ENCODE assay signal across 9 cellular contexts in the genomic region with DNA sequence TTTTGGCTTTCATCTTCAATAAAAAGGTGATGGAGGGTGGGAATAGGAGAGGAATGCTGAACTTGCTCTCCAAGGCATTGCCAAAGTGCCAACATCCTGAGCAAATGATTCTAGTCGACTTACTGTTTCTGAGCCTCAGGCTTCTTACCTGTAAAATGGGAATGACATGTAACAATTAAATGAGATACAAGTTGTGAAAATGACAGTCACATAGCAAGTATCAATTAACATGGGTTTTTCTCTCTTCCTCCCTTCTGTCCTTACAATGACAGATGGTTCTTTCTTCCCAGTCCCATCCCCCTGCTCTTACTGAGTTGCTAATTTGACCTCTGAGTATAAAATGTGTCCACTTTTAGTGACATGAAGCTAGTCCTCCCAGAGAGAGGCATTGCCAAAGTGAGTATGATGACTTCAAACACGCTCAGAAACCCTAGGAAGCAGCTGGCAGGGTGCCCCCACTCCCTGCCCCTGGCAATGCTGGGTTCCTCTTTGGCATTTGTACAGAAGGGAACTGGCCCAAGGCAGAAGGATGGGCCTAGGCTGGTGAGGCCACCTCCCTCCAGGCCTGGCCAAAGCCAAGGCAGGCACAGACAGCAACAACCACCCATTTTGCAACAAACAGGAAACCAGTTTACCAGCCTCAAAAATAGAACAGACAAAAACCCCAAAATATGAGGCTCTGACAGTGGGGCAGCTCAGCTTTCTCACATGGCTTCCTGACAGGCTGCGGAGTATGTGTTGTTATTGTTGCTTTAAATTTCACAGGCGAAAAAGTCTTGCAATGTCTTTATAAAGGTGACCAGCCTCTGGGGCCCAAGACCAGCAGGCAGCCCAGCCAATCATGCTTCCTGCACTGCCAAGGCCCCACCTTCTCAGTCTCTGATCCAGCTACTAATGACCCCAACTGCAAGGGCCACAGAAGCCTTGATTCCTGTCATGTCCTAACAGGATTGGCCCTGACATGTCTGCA.
DNase-seq lines count a peak whose midpoint lies in the region; ATAC-seq and TF ChIP-seq lines count a peak whose summit lies in the region.
"Had no signal": no experiment of that assay in that cellular context is flagged by ENCODE, and none has a peak within 500 bp of the region (broad histone marks: within the 10 kb centered on the region; RNA-seq: fewer than 3 reads in every experiment).

No MANE protein-coding gene starts in this region.

- H3K27ac Mint-ChIP-seq in neural progenitor cell = no peak overlapping the region

- H3K4me1 Mint-ChIP-seq in neural progenitor cell = peaks cover 11% of the 10 kb centered on the region

- H2AFZ ChIP-seq in OCI-LY7 (ENCODE audit: low read length) (peak overlapping the region; percentile 78), neural progenitor cell (replicated peaks) (no peak overlapping the region)

- POLR2A ChIA-PET in OCI-LY7 (lab: Charles Lee) = no interaction called here

- H3K9me3 ChIP-seq in OCI-LY7 (ENCODE audit: low read length) (no peaks in the 10 kb centered on the region), sigmoid colon (no peaks in the 10 kb centered on the region), neural progenitor cell (ENCODE audit: low read depth) (no peaks in the 10 kb centered on the region)
- H3K9me3 ChIP-seq: ovary had no signal

- H3K4me3 ChIP-seq in OCI-LY7 (ENCODE audit: low read depth, low read length, poor library complexity, severe bottlenecking) (peak overlapping the region; percentile 21), sigmoid colon (no peak overlapping the region), neural progenitor cell (no peak overlapping the region)
- H3K4me3 ChIP-seq: ovary had no signal

- no TSS peak for BruUV-seq in OCI-LY7 (replicated peaks; lab: Mats Ljungman, UMichigan)

- H3K36me3 ChIP-seq in OCI-LY7 (ENCODE audit: insufficient read depth, low read length) (no peaks in the 10 kb centered on the region), sigmoid colon (no peaks in the 10 kb centered on the region), neural progenitor cell (no peaks in the 10 kb centered on the region)
- H3K36me3 ChIP-seq: ovary had no signal

- no peaks in the 10 kb centered on the region for H3F3A ChIP-seq in neural progenitor cell (ENCODE audit: low read depth)

- no peak for TF ChIP-seq POLR2A in sigmoid colon (IDR thresholded peaks at IDR 0.05)

- WGBS in sigmoid colon, 2 donors = 59 to 82% methylated on average over 4 of the region's 4 CpGs

- TF ChIP-seq CTCF in OCI-LY7 (conservative IDR thresholded peaks at IDR 0.05; ENCODE audit: low read length) = no peak
- no peak for TF ChIP-seq CTCF in sigmoid colon (IDR thresholded peaks at IDR 0.05)
- TF ChIP-seq CTCF in neural progenitor cell (IDR thresholded peaks at IDR 0.05) = no peak

- H3K27me3 ChIP-seq in sigmoid colon = no peaks in the 10 kb centered on the region
- H3K27me3 ChIP-seq in neural progenitor cell = no peaks in the 10 kb centered on the region
- H3K27me3 ChIP-seq: ovary had no signal

- CTCF ChIA-PET in OCI-LY7 (lab: Charles Lee; ENCODE audit: unreplicated experiment) = no interaction called here

- intact Hi-C loops in OCI-LY7 (cut with micrococcal nuclease; ENCODE audit: unreplicated experiment) (loop anchor here (5.0 kb wide), 2 partner anchors 51 to 76 kb away; no protein-coding TSS in a partner anchor), sigmoid colon (cut with DNase I) (no loop called here)

- no peaks in the 10 kb centered on the region for H3K9me2 ChIP-seq in OCI-LY7 (ENCODE audit: insufficient read depth, low read length)

- H3K79me2 ChIP-seq in OCI-LY7 (ENCODE audit: insufficient read depth, low read depth, low read length) (no peaks in the 10 kb centered on the region), neural progenitor cell (ENCODE audit: low read depth) (no peaks in the 10 kb centered on the region)

- H3K4me3 Mint-ChIP-seq in neural progenitor cell = no peak overlapping the region

- DNase-seq in Ammon's horn (ENCODE audit: low spot score) = peak; percentile 86
- DNase-seq in OCI-LY7 (ENCODE audit: low spot score) = peak; percentile 41
- DNase-seq in sigmoid colon = peak; percentile 78
- DNase-seq in neural progenitor cell (ENCODE audit: low spot score) = no peak
- no peak for DNase-seq in iPS-NIHi7 (ENCODE audit: extremely low spot score)
- DNase-seq in AG08396 (ENCODE audit: low spot score) = no peak

- no peaks in the 10 kb centered on the region for H4K20me1 ChIP-seq in OCI-LY7 (ENCODE audit: insufficient read depth, low read length)
- H4K20me1 ChIP-seq in neural progenitor cell (ENCODE audit: low read depth) = no peaks in the 10 kb centered on the region

- peaks cover 5% of the 10 kb centered on the region for H3K27me3 Mint-ChIP-seq in neural progenitor cell (ENCODE audit: insufficient read depth, low read depth)

- H3K4me2 ChIP-seq in OCI-LY7 (ENCODE audit: low read length) (peak overlapping the region; percentile 60), neural progenitor cell (no peak overlapping the region)

- no peaks in the 10 kb centered on the region for H3K36me3 Mint-ChIP-seq in neural progenitor cell

- TF ChIP-seq EP300 in sigmoid colon (IDR thresholded peaks at IDR 0.05) = no peak

- no peak overlapping the region for H3K9ac ChIP-seq in neural progenitor cell

- no peaks in the 10 kb centered on the region for H3K9me3 Mint-ChIP-seq in neural progenitor cell

- H3K27ac ChIP-seq in OCI-LY7 (ENCODE audit: low read depth, low read length, poor library complexity, severe bottlenecking) (peak overlapping the region; percentile 55), sigmoid colon (peak overlapping the region in 1 of 4 donors; percentile 44), neural progenitor cell (no peak overlapping the region)
- H3K27ac ChIP-seq: ovary had no signal

- ATAC-seq in GM21390 (IDR thresholded peaks at IDR 0.05; ENCODE audit: unreplicated experiment) (peak; percentile 41), esophagus mucosa (peak; percentile 83)

- H3K4me1 ChIP-seq in OCI-LY7 (ENCODE audit: insufficient read depth, low read length, poor library complexity, severe bottlenecking) (peaks cover 47% of the 10 kb centered on the region), sigmoid colon (peaks cover 0 to 10% (median 0%) of the 10 kb centered on the region in 4 donors), neural progenitor cell (no peaks in the 10 kb centered on the region)

Comparison
In these comparisons a context has a peak if more than half of its experiments do, and no peak if none do; other contexts are left out.
1. DNase-seq: peak in Ammon's horn (single experiment), OCI-LY7 (single experiment) and sigmoid colon (single experiment); none in neural progenitor cell (single experiment), iPS-NIHi7 (single experiment) and AG08396 (single experiment).